In the genomic region with DNA sequence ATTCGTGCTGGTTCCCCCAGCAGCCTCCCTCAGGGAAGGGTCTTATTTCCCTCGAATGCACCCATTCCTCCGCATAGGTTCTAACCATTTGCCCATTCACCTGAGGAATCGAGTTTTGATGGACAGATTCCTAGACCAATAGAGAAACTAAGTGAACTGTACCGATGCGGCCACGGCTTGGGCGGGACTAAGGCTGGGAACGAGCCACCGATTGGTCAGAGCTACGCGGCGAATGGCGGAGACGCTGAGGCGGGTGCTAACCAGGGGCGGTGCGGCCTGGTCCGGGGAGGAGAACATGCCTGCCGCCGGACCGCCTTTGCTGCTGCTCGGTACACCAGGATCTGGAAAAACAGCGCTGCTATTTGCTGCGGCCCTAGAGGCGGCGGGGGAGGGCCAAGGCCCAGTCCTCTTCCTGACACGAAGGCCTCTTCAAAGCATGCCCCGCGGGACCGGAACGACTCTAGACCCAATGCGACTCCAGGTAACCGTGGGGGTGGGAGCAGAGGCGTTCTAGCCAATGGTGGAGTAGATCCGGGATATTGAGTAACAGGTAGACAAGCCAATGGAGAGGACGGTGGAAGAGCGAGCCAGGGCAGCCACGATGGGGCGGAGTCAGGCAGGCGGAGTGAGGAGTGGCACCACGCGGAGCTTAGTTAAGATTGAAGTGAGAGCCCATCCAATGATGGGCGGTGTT, we compare ENCODE assay signal across 8 cellular contexts. TPM values are rescaled to one million over a fixed set of nuclear protein-coding genes. Genes with fewer than 3 reads are reported as not detected.
DNase-seq lines count a peak whose midpoint lies in the region; ATAC-seq and TF ChIP-seq lines count a peak whose summit lies in the region.

A gene with protein sequence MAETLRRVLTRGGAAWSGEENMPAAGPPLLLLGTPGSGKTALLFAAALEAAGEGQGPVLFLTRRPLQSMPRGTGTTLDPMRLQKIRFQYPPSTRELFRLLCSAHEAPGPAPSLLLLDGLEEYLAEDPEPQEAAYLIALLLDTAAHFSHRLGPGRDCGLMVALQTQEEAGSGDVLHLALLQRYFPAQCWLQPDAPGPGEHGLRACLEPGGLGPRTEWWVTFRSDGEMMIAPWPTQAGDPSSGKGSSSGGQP (plus strand): TSS at position 218 of the 694 bp plus-strand sequence. CDS start 15 bp downstream, at position 233.

- in situ Hi-C loops in GM13977 (cut with MboI; ENCODE audit: low pct_unique_long_range_greater_than_20kb, low sequenced_read_pairs, unreplicated experiment) = no loop called here

- H3K4me1 ChIP-seq in left ventricle myocardium inferior (peaks cover 45% of the 10 kb centered on the region), upper lobe of right lung (peaks cover 33% of the 10 kb centered on the region)

- peak within 1 kb of the TSS; percentile 97 for H3K27ac ChIP-seq in left ventricle myocardium inferior (replicated peaks)
- peak within 1 kb of the TSS; percentile 96 for H3K27ac ChIP-seq in upper lobe of right lung

- H3K4me3 ChIP-seq in left ventricle myocardium inferior (peak within 1 kb of the TSS; percentile 72), upper lobe of right lung (peak within 1 kb of the TSS; percentile 63)

- H3K36me3 ChIP-seq in left ventricle myocardium inferior (no peaks in the 10 kb centered on the region), upper lobe of right lung (no peaks in the 10 kb centered on the region)

- no peak for TF ChIP-seq CTCF in GM13977 (IDR thresholded peaks at IDR 0.05; ENCODE audit: extremely low read depth, insufficient read depth, missing control alignments)
- TF ChIP-seq CTCF in left ventricle myocardium inferior (IDR thresholded peaks at IDR 0.05; ENCODE audit: borderline replicate concordance) = no peak
- no peak for TF ChIP-seq CTCF in upper lobe of right lung (IDR thresholded peaks at IDR 0.05)

- peak; percentile 97 for DNase-seq in GM13977 (ENCODE audit: low spot score)
- DNase-seq in NCI-H1436 treated with DMSO at 0.1 percent for 48 hours (lab: John Stamatoyannopoulos, UW) = peak; percentile 99
- peak; percentile 95 for DNase-seq in T follicular helper cell (ENCODE audit: low read depth)
- peak; percentile 100 for DNase-seq in amniotic epithelial cell (ENCODE audit: low read depth)
- DNase-seq in left ventricle myocardium inferior = peak; percentile 99
- DNase-seq in posterior vena cava (ENCODE audit: low spot score) = peak; percentile 99
- peak; percentile 99 for DNase-seq in upper lobe of right lung

- H3K27me3 ChIP-seq in left ventricle myocardium inferior (ENCODE audit: low read depth) (no peaks in the 10 kb centered on the region), upper lobe of right lung (no peaks in the 10 kb centered on the region)

- H3K9me3 ChIP-seq in left ventricle myocardium inferior (replicated peaks) = no peaks in the 10 kb centered on the region
- H3K9me3 ChIP-seq in upper lobe of right lung = no peaks in the 10 kb centered on the region

- ATAC-seq in HG02852 (IDR thresholded peaks at IDR 0.05; ENCODE audit: unreplicated experiment) (peak; percentile 89), upper lobe of right lung (peak; percentile 96)

- intact Hi-C loops in left ventricle myocardium inferior (cut with micrococcal nuclease) = no loop called here
- intact Hi-C loops in posterior vena cava (cut with DNase I) = no loop called here
- intact Hi-C loops in upper lobe of right lung (cut with DNase I) = no loop called here

RNA-seq across cellular contexts. Expression of the gene that starts here (rescaled TPM):
- 1.1 TPM for total RNA-seq in left ventricle myocardium inferior
- 1 to 10 TPM; 1.2 to 1.8 TPM for total RNA-seq in posterior vena cava
- 3.2 TPM for total RNA-seq in upper lobe of right lung

Comparison
In these comparisons a context has a peak if more than half of its experiments do, and no peak if none do; other contexts are left out.
1. Peak in every context shown above with its lines: DNase-seq, ATAC-seq, H3K4me3 ChIP-seq and H3K27ac ChIP-seq.